Comparison of ENCODE assay signal across 11 cellular contexts in genomic region chr19:13044160-13044853, GRCh38. TPM values are rescaled to one million over a fixed set of nuclear protein-coding genes. Genes with fewer than 3 reads are reported as not detected.
DNase-seq lines count a peak whose midpoint lies in the region; ATAC-seq and TF ChIP-seq lines count a peak whose summit lies in the region.
"Had no signal": no experiment of that assay in that cellular context is flagged by ENCODE, and none has a peak within 500 bp of the region (broad histone marks: within the 10 kb centered on the region; RNA-seq: fewer than 3 reads in every experiment).

No MANE protein-coding gene starts in this region.

- H3K4me1 Mint-ChIP-seq in MCF 10A (ENCODE audit: insufficient read depth, unreplicated experiment): peaks cover 11% of the 10 kb centered on the region

- in situ Hi-C loops in GM13976 (cut with MboI; ENCODE audit: low sequenced_read_pairs, unreplicated experiment): no loop called here

- peak overlapping the region; percentile 15 for H3K9ac ChIP-seq in adipocyte (ENCODE audit: low read length)

- peak overlapping the region; percentile 67 to 87 for H3K27ac ChIP-seq in breast epithelium
- H3K27ac ChIP-seq in lower lobe of right lung: peak overlapping the region; percentile 49
- peak overlapping the region; percentile 88 to 99 for H3K27ac ChIP-seq in tibial artery

- no peak for DNase-seq in breast epithelium (ENCODE audit: low spot score in 2 of 2)
- no peak for DNase-seq in MCF 10A (ENCODE audit: unreplicated experiment)
- no peak for DNase-seq in adipocyte (ENCODE audit: low read depth)
- no peak for DNase-seq in lower lobe of right lung
- DNase-seq in tibial artery: no peak
- no peak for DNase-seq in GM13976 (ENCODE audit: low spot score)
- no peak for DNase-seq in dedifferentiated amniotic fluid mesenchymal stem cell (ENCODE audit: extremely low spot score)
- no peak for DNase-seq in AG20443 (ENCODE audit: low spot score)
- DNase-seq: NCI-H1930; stimulated activated CD4-positive, alpha-beta T cell treated with anti-CD3 and anti-CD28 coated beads, Interleukin-2, amount 100 ng/mL, for 48 hours had no signal

- H3K9me3 Mint-ChIP-seq in MCF 10A (ENCODE audit: unreplicated experiment): no peaks in the 10 kb centered on the region
- H3K9me3 Mint-ChIP-seq: memory B cell had no signal

- no peaks in the 10 kb centered on the region for H3K27me3 Mint-ChIP-seq in MCF 10A (ENCODE audit: insufficient read depth, unreplicated experiment)

- H3K27me3 ChIP-seq in breast epithelium: no peaks in the 10 kb centered on the region
- no peaks in the 10 kb centered on the region for H3K27me3 ChIP-seq in adipocyte (replicated peaks; ENCODE audit: control insufficient read depth, insufficient read depth, low read length)
- H3K27me3 ChIP-seq in lower lobe of right lung (ENCODE audit: low read depth): no peaks in the 10 kb centered on the region
- no peaks in the 10 kb centered on the region for H3K27me3 ChIP-seq in tibial artery

- ATAC-seq in lower lobe of right lung: peak; percentile 27 to 62

- H3K36me3 Mint-ChIP-seq in MCF 10A (ENCODE audit: insufficient read depth, unreplicated experiment): peaks cover 5% of the 10 kb centered on the region
- H3K36me3 Mint-ChIP-seq: memory B cell had no signal

- CTCF ChIA-PET in MCF 10A (lab: Yijun Ruan, JAX): interaction anchor here (0.6 to 5.2 kb wide), 6 partner anchors 11 to 113 kb away, joined by 3 to 40 read pairs (median 4); no protein-coding TSS in a partner anchor

- POLR2A ChIA-PET in MCF 10A (lab: Yijun Ruan, JAX): interaction anchor here (0.5 to 1.1 kb wide), 2 partner anchors 12 to 21 kb away, joined by 3 read pairs; no protein-coding TSS in a partner anchor

- TF ChIP-seq CTCF in breast epithelium (IDR thresholded peaks at IDR 0.05): no peak
- no peak for TF ChIP-seq CTCF in MCF 10A (IDR thresholded peaks at IDR 0.05; ENCODE audit: unreplicated experiment)
- TF ChIP-seq CTCF in lower lobe of right lung (IDR thresholded peaks at IDR 0.05): no peak
- no peak for TF ChIP-seq CTCF in tibial artery (IDR thresholded peaks at IDR 0.05)
- no peak for TF ChIP-seq CTCF in GM13976 (IDR thresholded peaks at IDR 0.05; ENCODE audit: borderline replicate concordance, control extremely low read depth, extremely low read depth, insufficient read depth, missing control alignments)

- H3K36me3 ChIP-seq in breast epithelium: no peaks in the 10 kb centered on the region
- H3K36me3 ChIP-seq in adipocyte (ENCODE audit: control insufficient read depth, insufficient read depth, low read length, severe bottlenecking): peaks cover 15% of the 10 kb centered on the region
- peaks cover 6% of the 10 kb centered on the region for H3K36me3 ChIP-seq in lower lobe of right lung
- no peaks in the 10 kb centered on the region for H3K36me3 ChIP-seq in tibial artery

- no TSS peak for BruUV-seq in MCF 10A (replicated peaks; lab: Mats Ljungman, UMichigan)

- intact Hi-C loops in breast epithelium (cut with DNase I; ENCODE audit: low total_unique reads) (no loop called here), MCF 10A (cut with micrococcal nuclease) (no loop called here), lower lobe of right lung (cut with DNase I) (no loop called here), tibial artery (cut with DNase I; ENCODE audit: low total_unique reads) (no loop called here)

- TF ChIP-seq POLR2A in breast epithelium (IDR thresholded peaks at IDR 0.05): no peak

- H3K4me3 Mint-ChIP-seq in MCF 10A (ENCODE audit: unreplicated experiment): no peak overlapping the region
- H3K4me3 Mint-ChIP-seq: memory B cell had no signal

- H3K4me3 ChIP-seq in breast epithelium: peak overlapping the region in 1 of 3 donors; percentile 33
- no peak overlapping the region for H3K4me3 ChIP-seq in adipocyte (ENCODE audit: low read length)
- H3K4me3 ChIP-seq in lower lobe of right lung: no peak overlapping the region
- H3K4me3 ChIP-seq in tibial artery: no peak overlapping the region

- H3K27ac Mint-ChIP-seq in MCF 10A (ENCODE audit: low read depth, unreplicated experiment): no peak overlapping the region
- H3K27ac Mint-ChIP-seq: memory B cell had no signal

- H3K4me1 ChIP-seq in breast epithelium (peaks cover 9 to 37% of the 10 kb centered on the region in 2 donors), adipocyte (ENCODE audit: control insufficient read depth, insufficient read depth, low read length) (peaks cover 57% of the 10 kb centered on the region), lower lobe of right lung (peaks cover 83% of the 10 kb centered on the region), tibial artery (peaks cover 0 to 98% (median 82%) of the 10 kb centered on the region in 4 donors)

- H3K9me3 ChIP-seq in breast epithelium (no peaks in the 10 kb centered on the region), adipocyte (ENCODE audit: control insufficient read depth, low read length) (no peaks in the 10 kb centered on the region), lower lobe of right lung (no peaks in the 10 kb centered on the region), tibial artery (no peaks in the 10 kb centered on the region)

RNA-seq across cellular contexts. Expression of gene NFIX, which starts 49.0 kb away (rescaled TPM):
- total RNA-seq in breast epithelium (10 to 100 TPM; 43.6 to 53.9 (median 52.8) TPM), MCF 10A (2022) (26.9 and 27.2 TPM in 2 replicates), lower lobe of right lung (146 TPM)

RNA-seq across cellular contexts. Expression of gene LYL1, which starts 58.4 kb away (rescaled TPM):
- total RNA-seq in breast epithelium (10 to 100 TPM in 1 of 3 donors, 1 to 10 TPM in 2; 7.0 to 21.0 (median 9.2) TPM), MCF 10A (2022) (not detected in 2 replicates), lower lobe of right lung (27.2 TPM)
